ENCODE assay signal across 11 cellular contexts in the genomic region with DNA sequence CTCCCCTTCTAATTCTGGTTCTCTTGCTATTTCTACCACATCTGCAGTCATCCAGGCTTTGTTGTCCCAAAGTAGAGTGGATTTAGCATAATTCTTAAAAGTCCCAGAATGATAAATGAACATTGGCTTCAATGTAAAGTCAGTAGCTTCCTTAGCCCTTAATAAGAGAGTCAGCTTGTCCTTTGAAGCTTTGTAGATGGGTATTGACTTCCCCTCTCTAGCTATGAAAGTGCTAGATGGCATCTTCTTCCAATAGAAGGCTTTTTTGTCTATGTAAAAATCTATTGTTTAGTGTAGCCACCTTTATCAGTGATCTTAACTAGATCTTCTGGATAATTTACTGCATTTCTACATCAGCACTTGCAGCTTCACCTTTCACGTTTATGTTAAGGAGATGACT.
DNase-seq lines count a peak whose midpoint lies in the region; ATAC-seq and TF ChIP-seq lines count a peak whose summit lies in the region.
"Had no signal": no experiment of that assay in that cellular context is flagged by ENCODE, and none has a peak within 500 bp of the region (broad histone marks: within the 10 kb centered on the region; RNA-seq: fewer than 3 reads in every experiment).

No MANE protein-coding gene starts in this region.

- H3K27me3 Mint-ChIP-seq in activated CD8-positive, alpha-beta memory T cell treated with anti-CD3 and anti-CD28 coated beads, Interleukin-2, amount 10 ng/mL, durations not matched to agents 7 days and 5 days: no peaks in the 10 kb centered on the region

- H2BK12ac ChIP-seq in neuronal stem cell (ENCODE audit: low read length): no peak overlapping the region

- H3K4ac ChIP-seq in neuronal stem cell (ENCODE audit: low read length): no peak overlapping the region

- no peak overlapping the region for H3K4me2 ChIP-seq in GM23248 (ENCODE audit: unreplicated experiment)
- peak overlapping the region; percentile 65 for H3K4me2 ChIP-seq in OCI-LY3 (ENCODE audit: low read length)
- H3K4me2 ChIP-seq in neuronal stem cell (ENCODE audit: insufficient read depth, low read length, poor library complexity, severe bottlenecking): no peak overlapping the region

- H3K9me2 ChIP-seq in GM23248 (ENCODE audit: insufficient read depth): no peaks in the 10 kb centered on the region

- peak overlapping the region; percentile 75 for H3K27ac Mint-ChIP-seq in activated CD8-positive, alpha-beta memory T cell treated with anti-CD3 and anti-CD28 coated beads, Interleukin-2, amount 10 ng/mL, durations not matched to agents 7 days and 5 days

- H2AFZ ChIP-seq in GM23248 (peak overlapping the region; percentile 57), OCI-LY3 (ENCODE audit: low read depth, low read length) (peak overlapping the region; percentile 96), neuronal stem cell (ENCODE audit: low read length) (peak overlapping the region; percentile 63)

- peaks cover 13% of the 10 kb centered on the region for H3K4me1 Mint-ChIP-seq in activated CD8-positive, alpha-beta memory T cell treated with anti-CD3 and anti-CD28 coated beads, Interleukin-2, amount 10 ng/mL, durations not matched to agents 7 days and 5 days

- WGBS in GM23248 (ENCODE audit: low coverage in 1 of 2, low lambda C conversion rate in 2 of 2, missing lambda C conversion rate in 2 of 2), 2 experiments: 92 to 94% methylated on average over 1 of the region's 1 CpG
- WGBS in neuronal stem cell (ENCODE audit: extremely low coverage in 2 of 2, insufficient read length in 2 of 2, insufficient replicate concordance in 1 of 2), 2 donors: no CpG with 5 or more reads among the region's 1 CpG

- H4K20me1 ChIP-seq in GM23248 (ENCODE audit: insufficient read depth): no peaks in the 10 kb centered on the region
- H4K20me1 ChIP-seq in OCI-LY3 (ENCODE audit: insufficient read depth, low read length): no peaks in the 10 kb centered on the region

- H3K27ac ChIP-seq in GM23248 (no peak overlapping the region), OCI-LY3 (ENCODE audit: low read length) (peak overlapping the region; percentile 37; the same call in 1 of the 2 replicates), neuronal stem cell (replicated peaks; ENCODE audit: low read length) (no peak overlapping the region), breast epithelium (no peak overlapping the region)
- H3K27ac ChIP-seq: epithelial cell of prostate had no signal

- no peaks in the 10 kb centered on the region for H3K36me3 ChIP-seq in GM23248 (ENCODE audit: low read depth)
- H3K36me3 ChIP-seq in OCI-LY3 (replicated peaks; ENCODE audit: low read depth, low read length): no peaks in the 10 kb centered on the region
- H3K36me3 ChIP-seq in neuronal stem cell (replicated peaks in 1 of 2; ENCODE audit: control insufficient read depth in 2 of 2, insufficient read depth in 2 of 2, low read length in 2 of 2): no peaks in the 10 kb centered on the region
- H3K36me3 ChIP-seq in breast epithelium: no peaks in the 10 kb centered on the region

- no peak overlapping the region for H2BK15ac ChIP-seq in neuronal stem cell (ENCODE audit: low read length)

- no peak overlapping the region for H3K14ac ChIP-seq in neuronal stem cell (ENCODE audit: low read length)

- TF ChIP-seq CTCF in OCI-LY3 (IDR thresholded peaks at IDR 0.05; ENCODE audit: low read depth, low read length) (no peak), breast epithelium (IDR thresholded peaks at IDR 0.05) (no peak)

- no peaks in the 10 kb centered on the region for H3K27me3 ChIP-seq in GM23248 (replicated peaks; ENCODE audit: insufficient read depth)
- no peaks in the 10 kb centered on the region for H3K27me3 ChIP-seq in OCI-LY3 (ENCODE audit: low read depth, low read length)
- H3K27me3 ChIP-seq in neuronal stem cell (ENCODE audit: control insufficient read depth in 3 of 3, insufficient read depth in 3 of 3, low read depth in 1 of 3, low read length in 3 of 3): no peaks in the 10 kb centered on the region
- no peaks in the 10 kb centered on the region for H3K27me3 ChIP-seq in breast epithelium

- H3K23ac ChIP-seq in neuronal stem cell (ENCODE audit: low read depth, low read length, poor library complexity): no peak overlapping the region

- peaks cover 4% of the 10 kb centered on the region for H3K9me3 Mint-ChIP-seq in activated CD8-positive, alpha-beta memory T cell treated with anti-CD3 and anti-CD28 coated beads, Interleukin-2, amount 10 ng/mL, durations not matched to agents 7 days and 5 days (ENCODE audit: low read depth)

- H3K9me3 ChIP-seq in GM23248 (ENCODE audit: low read depth) (no peaks in the 10 kb centered on the region), OCI-LY3 (ENCODE audit: insufficient read depth, low read length) (no peaks in the 10 kb centered on the region), neuronal stem cell (replicated peaks in 1 of 2; ENCODE audit: control insufficient read depth in 2 of 2, insufficient read depth in 1 of 2, low read depth in 1 of 2, low read length in 2 of 2) (no peaks in the 10 kb centered on the region), breast epithelium (no peaks in the 10 kb centered on the region)

- H3K79me1 ChIP-seq in neuronal stem cell (ENCODE audit: low read depth, low read length): no peaks in the 10 kb centered on the region

- no peak overlapping the region for H4K8ac ChIP-seq in neuronal stem cell (ENCODE audit: low read depth, low read length)

- no peaks in the 10 kb centered on the region for H3F3A ChIP-seq in GM23248 (ENCODE audit: insufficient read depth)

- CTCF ChIA-PET in activated CD8-positive, alpha-beta memory T cell treated with anti-CD3 and anti-CD28 coated beads, Interleukin-2, amount 10 ng/mL, durations not matched to agents 7 days and 5 days (lab: Charles Lee): no interaction called here

- no peak overlapping the region for H2BK120ac ChIP-seq in neuronal stem cell (ENCODE audit: low read depth, low read length)

- intact Hi-C loops in breast epithelium (cut with DNase I; ENCODE audit: low total_unique reads): no loop called here

- no peak overlapping the region for H3K4me3 ChIP-seq in GM23248
- peak overlapping the region; percentile 60 for H3K4me3 ChIP-seq in OCI-LY3 (ENCODE audit: low read length)
- H3K4me3 ChIP-seq in neuronal stem cell (ENCODE audit: low read length in 2 of 2): no peak overlapping the region
- H3K4me3 ChIP-seq in breast epithelium: no peak overlapping the region

- no peak overlapping the region for H3K18ac ChIP-seq in neuronal stem cell (ENCODE audit: low read length)

- peak overlapping the region; percentile 65 for H3K4me3 Mint-ChIP-seq in activated CD8-positive, alpha-beta memory T cell treated with anti-CD3 and anti-CD28 coated beads, Interleukin-2, amount 10 ng/mL, durations not matched to agents 7 days and 5 days

- DNase-seq in activated CD8-positive, alpha-beta memory T cell treated with anti-CD3 and anti-CD28 coated beads, Interleukin-2, amount 10 ng/mL, durations not matched to agents 7 days and 5 days: no peak
- DNase-seq in activated CD8-positive, alpha-beta memory T cell treated with anti-CD3 and anti-CD28 coated beads for 24 hours: no peak
- DNase-seq in GM23248: no peak
- no peak for DNase-seq in neuronal stem cell (ENCODE audit: low spot score)
- no peak for DNase-seq in breast epithelium (ENCODE audit: low spot score in 2 of 2)
- no peak for DNase-seq in activated effector memory CD4-positive, alpha-beta T cell treated with Interleukin-2 at 50 U/mL for 16 hours
- DNase-seq in NCI-H1092 treated with DMSO at 0.1 percent for 48 hours (lab: John Stamatoyannopoulos, UW): no peak
- DNase-seq: amygdala, NCI-H524 had no signal

- H4K91ac ChIP-seq in neuronal stem cell (ENCODE audit: low read depth, low read length, poor library complexity): no peak overlapping the region

- no peak for TF ChIP-seq POLR2A in breast epithelium (IDR thresholded peaks at IDR 0.05)

- H2AK5ac ChIP-seq in neuronal stem cell (ENCODE audit: low read depth, low read length): no peak overlapping the region

- H3K9ac ChIP-seq in GM23248 (no peak overlapping the region), OCI-LY3 (ENCODE audit: low read length) (peak overlapping the region; percentile 41; the same call in 1 of the 2 replicates), neuronal stem cell (ENCODE audit: low read depth, low read length, poor library complexity) (no peak overlapping the region)

- ATAC-seq in activated CD8-positive, alpha-beta memory T cell treated with anti-CD3 and anti-CD28 coated beads, Interleukin-2, amount 10 ng/mL, durations not matched to agents 7 days and 5 days: no peak

- H2BK5ac ChIP-seq in neuronal stem cell (ENCODE audit: low read length): no peak overlapping the region

- H3K36me3 Mint-ChIP-seq in activated CD8-positive, alpha-beta memory T cell treated with anti-CD3 and anti-CD28 coated beads, Interleukin-2, amount 10 ng/mL, durations not matched to agents 7 days and 5 days: peaks cover 3% of the 10 kb centered on the region

- H3K4me1 ChIP-seq in GM23248 (ENCODE audit: insufficient read depth) (no peaks in the 10 kb centered on the region), OCI-LY3 (ENCODE audit: low read length) (peaks cover 14% of the 10 kb centered on the region), neuronal stem cell (ENCODE audit: control insufficient read depth in 2 of 2, insufficient read depth in 1 of 2, low read depth in 1 of 2, low read length in 2 of 2) (no peaks in the 10 kb centered on the region), breast epithelium (no peaks in the 10 kb centered on the region)

- no peaks in the 10 kb centered on the region for H3K79me2 ChIP-seq in GM23248 (ENCODE audit: insufficient read depth)
- H3K79me2 ChIP-seq in OCI-LY3 (ENCODE audit: low read length): no peaks in the 10 kb centered on the region

- in situ Hi-C loops in GM23248 (cut with MboI): no loop called here
